ENCODE assay signal across 15 cellular contexts in genomic region chr10:90222372-90222771, GRCh38.
A peak's percentile ranks its signal among the peaks of the same experiment; 100 is the strongest.
DNase-seq lines count a peak whose midpoint lies in the region; ATAC-seq and TF ChIP-seq lines count a peak whose summit lies in the region.
"Had no signal": no experiment of that assay in that cellular context is flagged by ENCODE, and none has a peak within 500 bp of the region (broad histone marks: within the 10 kb centered on the region; RNA-seq: fewer than 3 reads in every experiment).

No MANE protein-coding gene starts in this region.

- CTCF ChIA-PET in mammary epithelial cell (lab: Charles Lee; ENCODE audit: low non-redundant PET), result interaction anchor here (0.6 kb wide), 2 partner anchors 9 to 308 kb away, joined by 3 to 6 read pairs; no protein-coding TSS in a partner anchor

- 3% methylated on average over 4 of the region's 4 CpGs for WGBS in mammary epithelial cell (ENCODE audit: low coverage, missing lambda C conversion rate)
- WGBS in suprapubic skin, result 12% methylated on average over 4 of the region's 4 CpGs
- WGBS in right cardiac atrium, result 40% methylated on average over 4 of the region's 4 CpGs

- H3K9ac ChIP-seq in HUES6 (ENCODE audit: low read length) (no peak overlapping the region), mammary epithelial cell (ENCODE audit: insufficient read depth, low read length) (peak overlapping the region; percentile 60)

- in situ Hi-C loops in mammary epithelial cell (cut with MboI; ENCODE audit: low sequenced_read_pairs in 2 of 2), result no loop called here

- H3K27me3 ChIP-seq in ACC112 (ENCODE audit: insufficient read depth, low read length), result no peaks in the 10 kb centered on the region
- no peaks in the 10 kb centered on the region for H3K27me3 ChIP-seq in HUES6 (ENCODE audit: control insufficient read depth, insufficient read depth, low read length)
- H3K27me3 ChIP-seq in mammary epithelial cell (ENCODE audit: insufficient read depth, low read length), result no peaks in the 10 kb centered on the region
- no peaks in the 10 kb centered on the region for H3K27me3 ChIP-seq in suprapubic skin
- no peaks in the 10 kb centered on the region for H3K27me3 ChIP-seq in right cardiac atrium (ENCODE audit: control insufficient read depth, insufficient read depth)
- H3K27me3 ChIP-seq: right atrium auricular region had no signal

- H3K4me2 ChIP-seq in mammary epithelial cell (ENCODE audit: insufficient read depth, low read depth, low read length), result peak overlapping the region; percentile 79

- ATAC-seq in GM21515 (IDR thresholded peaks at IDR 0.05; ENCODE audit: unreplicated experiment) (no peak), HG03469 (IDR thresholded peaks at IDR 0.05; ENCODE audit: unreplicated experiment) (no peak), right cardiac atrium (no peak)
- ATAC-seq: mucosa of descending colon had no signal

- intact Hi-C loops in mammary epithelial cell (cut with micrococcal nuclease), result loop anchor here (5.0 kb wide), 1 partner anchor 45 kb away; no protein-coding TSS in a partner anchor
- intact Hi-C loops in right cardiac atrium (cut with DNase I), result no loop called here

- no peak for TF ChIP-seq CTCF in mammary epithelial cell (conservative IDR thresholded peaks at IDR 0.05 in 1 of 2, IDR thresholded peaks at IDR 0.05 in 1 of 2; ENCODE audit: extremely low read depth in 1 of 2, insufficient read depth in 1 of 2, low read depth in 1 of 2, low read length in 2 of 2)
- no peak for TF ChIP-seq CTCF in suprapubic skin (IDR thresholded peaks at IDR 0.05)

- no peak for TF ChIP-seq EP300 in suprapubic skin (IDR thresholded peaks at IDR 0.05)

- H3K9me3 ChIP-seq in HUES6 (ENCODE audit: control insufficient read depth, insufficient read depth, low read depth, low read length) (no peaks in the 10 kb centered on the region), mammary epithelial cell (replicated peaks; ENCODE audit: insufficient read depth, low read length) (no peaks in the 10 kb centered on the region), suprapubic skin (no peaks in the 10 kb centered on the region), right cardiac atrium (ENCODE audit: control insufficient read depth, low read length) (no peaks in the 10 kb centered on the region)
- H3K9me3 ChIP-seq: mucosa of descending colon, right atrium auricular region had no signal

- DNase-seq in mammary epithelial cell (peak; percentile 84), islet precursor cell (peak; percentile 61), suprapubic skin (ENCODE audit: low spot score in 2 of 2) (no peak), right cardiac atrium (no peak)
- DNase-seq: activated CD8-positive, alpha-beta memory T cell treated with anti-CD3 and anti-CD28 coated beads for 24 hours; DMS53; Kasumi-1; mucosa of descending colon; NCI-H2171; OCI-M1 had no signal

- TF ChIP-seq POLR2A in suprapubic skin (IDR thresholded peaks at IDR 0.05), result no peak

- H2AFZ ChIP-seq in ACC112 (ENCODE audit: low read length, unreplicated experiment) (no peak overlapping the region), mammary epithelial cell (ENCODE audit: low read depth, low read length) (no peak overlapping the region)

- H3K36me3 ChIP-seq in ACC112 (ENCODE audit: insufficient read depth, low read length) (no peaks in the 10 kb centered on the region), HUES6 (ENCODE audit: control insufficient read depth, insufficient read depth, low read length) (no peaks in the 10 kb centered on the region), mammary epithelial cell (ENCODE audit: insufficient read depth, low read length) (no peaks in the 10 kb centered on the region), suprapubic skin (no peaks in the 10 kb centered on the region)
- H3K36me3 ChIP-seq: right atrium auricular region had no signal

- peak overlapping the region; percentile 53 for H3K27ac ChIP-seq in ACC112 (ENCODE audit: low read depth, low read length)
- peak overlapping the region; percentile 53; the same call in 1 of the 2 replicates for H3K27ac ChIP-seq in HUES6 (ENCODE audit: low read depth, low read length)
- H3K27ac ChIP-seq in mammary epithelial cell (ENCODE audit: insufficient read depth, low read depth, low read length), result peak overlapping the region; percentile 98
- H3K27ac ChIP-seq in suprapubic skin, result no peak overlapping the region
- no peak overlapping the region for H3K27ac ChIP-seq in right cardiac atrium (ENCODE audit: low read length)
- H3K27ac ChIP-seq: right atrium auricular region had no signal

- dilution Hi-C loops in mammary epithelial cell (cut with HindIII; ENCODE audit: low sequenced_read_pairs), result no loop called here

- no TSS peak for BruUV-seq in mammary epithelial cell (replicated peaks; lab: Mats Ljungman, UMichigan)

- H3K4me3 ChIP-seq in ACC112 (ENCODE audit: low read depth, low read length) (no peak overlapping the region), HUES6 (ENCODE audit: low read depth, low read length) (no peak overlapping the region), mammary epithelial cell (replicated peaks in 1 of 3; ENCODE audit: insufficient read depth in 1 of 3, low read depth in 2 of 3, low read length in 3 of 3) (peak overlapping the region in 2 of 3 experiments; percentile 6 to 18), suprapubic skin (no peak overlapping the region), right cardiac atrium (ENCODE audit: low read length) (no peak overlapping the region)
- H3K4me3 ChIP-seq: mucosa of descending colon, right atrium auricular region had no signal

- peaks cover 21% of the 10 kb centered on the region for H3K4me1 ChIP-seq in ACC112 (ENCODE audit: control insufficient read depth, insufficient read depth, low read length, unreplicated experiment)
- peaks cover 3% of the 10 kb centered on the region; the same call in 1 of the 2 replicates for H3K4me1 ChIP-seq in HUES6 (ENCODE audit: control insufficient read depth, insufficient read depth, low read length)
- H3K4me1 ChIP-seq in mammary epithelial cell (ENCODE audit: insufficient read depth, low read length), result peaks cover 43% of the 10 kb centered on the region
- H3K4me1 ChIP-seq in suprapubic skin, result no peaks in the 10 kb centered on the region
- no peaks in the 10 kb centered on the region for H3K4me1 ChIP-seq in right cardiac atrium (ENCODE audit: control insufficient read depth, insufficient read depth, low read length)
- H3K4me1 ChIP-seq: right atrium auricular region had no signal

- no peaks in the 10 kb centered on the region for H4K20me1 ChIP-seq in mammary epithelial cell (ENCODE audit: insufficient read depth, low read length)

- H3K79me2 ChIP-seq in ACC112 (ENCODE audit: control insufficient read depth, insufficient read depth, low read length, unreplicated experiment) (no peaks in the 10 kb centered on the region), mammary epithelial cell (ENCODE audit: insufficient read depth, low read length) (no peaks in the 10 kb centered on the region)

Comparison
In these comparisons a context has a peak if more than half of its experiments do, and no peak if none do; other contexts are left out.
1. H3K27ac ChIP-seq: peak in ACC112 (single experiment), HUES6 (single experiment) and mammary epithelial cell (single experiment); none in suprapubic skin (single experiment) and right cardiac atrium (single experiment).
2. H3K4me3 ChIP-seq: peak in mammary epithelial cell (2 of 3); none in ACC112 (single experiment), HUES6 (single experiment), suprapubic skin (single experiment) and right cardiac atrium (single experiment).
3. DNase-seq: peak in mammary epithelial cell (single experiment) and islet precursor cell (single experiment); none in suprapubic skin (0 of 2) and right cardiac atrium (0 of 3).